In genomic region chr19:18972301-18972831, GRCh38 we compare ENCODE assay signal across 12 cellular contexts. TPM values are rescaled to one million over a fixed set of nuclear protein-coding genes. Genes with fewer than 3 reads are reported as not detected.
DNase-seq lines count a peak whose midpoint lies in the region; ATAC-seq and TF ChIP-seq lines count a peak whose summit lies in the region.
"Had no signal": no experiment of that assay in that cellular context is flagged by ENCODE, and none has a peak within 500 bp of the region (broad histone marks: within the 10 kb centered on the region; RNA-seq: fewer than 3 reads in every experiment).

No MANE protein-coding gene starts in this region.

- H2AFZ ChIP-seq in osteoblast (ENCODE audit: low read length), result no peak overlapping the region

- 25% methylated on average over 12 of the region's 12 CpGs for WGBS in prostate gland

- H4K20me1 ChIP-seq in osteoblast (ENCODE audit: insufficient read depth, low read length), result no peaks in the 10 kb centered on the region

- no peak for TF ChIP-seq POLR2A in prostate gland (IDR thresholded peaks at IDR 0.05)

- peak; percentile 54 for DNase-seq in Daoy (ENCODE audit: low read depth)
- DNase-seq in RKO (ENCODE audit: low spot score), result peak; percentile 19
- peak; percentile 83 for DNase-seq in fibroblast of gingiva (ENCODE audit: low read depth)
- peak; percentile 14 for DNase-seq in osteoblast (ENCODE audit: insufficient read length, low spot score, missing footprints)
- no peak for DNase-seq in DMS79 treated with DMSO at 0.1 percent for 48 hours (lab: John Stamatoyannopoulos, UW)
- DNase-seq in prostate gland (ENCODE audit: low spot score), result no peak
- DNase-seq: anterior cingulate cortex; CD8-positive, alpha-beta T cell; foreskin melanocyte; stimulated activated CD4-positive, alpha-beta T cell treated with anti-CD3 and anti-CD28 coated beads, Interleukin-1b, Interleukin-23, amount 100 ng/mL, for 48 hours had no signal

- H3K9me3 ChIP-seq in osteoblast (ENCODE audit: low read depth, low read length) (no peaks in the 10 kb centered on the region), prostate gland (no peaks in the 10 kb centered on the region)

- no peak overlapping the region for H3K4me3 ChIP-seq in osteoblast (ENCODE audit: insufficient read depth, low read length)
- no peak overlapping the region for H3K4me3 ChIP-seq in prostate gland

- H3K4me1 ChIP-seq in osteoblast (ENCODE audit: insufficient read depth, low read length) (peaks cover 26% of the 10 kb centered on the region), prostate gland (replicated peaks) (no peaks in the 10 kb centered on the region)

- ATAC-seq in GM21360 (IDR thresholded peaks at IDR 0.05; ENCODE audit: unreplicated experiment) (no peak), HG03354 (IDR thresholded peaks at IDR 0.05; ENCODE audit: poor library complexity, severe bottlenecking, unreplicated experiment) (no peak)
- ATAC-seq: CD8-positive, alpha-beta T cell had no signal

- TF ChIP-seq CTCF in osteoblast (IDR thresholded peaks at IDR 0.05; ENCODE audit: extremely low read depth, low read depth, low read length) (no peak), prostate gland (IDR thresholded peaks at IDR 0.05) (no peak)

- no peaks in the 10 kb centered on the region for H3K79me2 ChIP-seq in osteoblast (ENCODE audit: insufficient read depth, low read length)

- H3K4me2 ChIP-seq in osteoblast (ENCODE audit: insufficient read depth, low read length), result peak overlapping the region; percentile 7

- H3K36me3 ChIP-seq in osteoblast (ENCODE audit: insufficient read depth, low read length) (no peaks in the 10 kb centered on the region), prostate gland (no peaks in the 10 kb centered on the region)

- H3K27me3 ChIP-seq in osteoblast (ENCODE audit: insufficient read depth, low read length) (no peaks in the 10 kb centered on the region), prostate gland (replicated peaks; ENCODE audit: insufficient read depth) (no peaks in the 10 kb centered on the region)

- H3K27ac ChIP-seq in osteoblast (ENCODE audit: low read depth, low read length), result no peak overlapping the region
- no peak overlapping the region for H3K27ac ChIP-seq in prostate gland

- intact Hi-C loops in prostate gland (cut with DNase I), result no loop called here

RNA-seq across cellular contexts. Expression of gene HOMER3, which starts 31.3 kb away (rescaled TPM):
- total RNA-seq in Daoy (2014; rRNA removed; shearing (Covaris generic)), result 30.8 and 32.9 TPM in 2 replicates
- total RNA-seq in osteoblast (98.4 and 107 TPM in 2 replicates), prostate gland (10 to 100 TPM; 21.9 to 29.5 TPM)

RNA-seq across cellular contexts. Expression of gene DDX49, which starts 52.9 kb away (rescaled TPM):
- 126 and 145 TPM in 2 replicates for total RNA-seq in Daoy (2014; rRNA removed; shearing (Covaris generic))
- total RNA-seq in osteoblast, result 46.7 and 52.5 TPM in 2 replicates
- total RNA-seq in prostate gland, result 10 to 100 TPM; 72.0 to 91.2 TPM

RNA-seq across cellular contexts. Expression of gene COPE, which starts 53.2 kb away (rescaled TPM):
- 470 and 520 TPM in 2 replicates for total RNA-seq in Daoy (2014; rRNA removed; shearing (Covaris generic))
- total RNA-seq in osteoblast (179 and 180 TPM in 2 replicates), prostate gland (100 to 1,000 TPM; 402 to 553 TPM)

Comparison
In these comparisons a context has a peak if more than half of its experiments do, and no peak if none do; other contexts are left out.
1. DNase-seq: peak in Daoy (single experiment), RKO (single experiment), fibroblast of gingiva (single experiment) and osteoblast (single experiment); none in DMS79 treated with DMSO at 0.1 percent for 48 hours (single experiment) and prostate gland (single experiment).